ENCODE assay signal across 8 cellular contexts in genomic region chr9:127397722-127398647, GRCh38. TPM values are rescaled to one million over a fixed set of nuclear protein-coding genes. Genes with fewer than 3 reads are reported as not detected.
A peak's percentile ranks its signal among the peaks of the same experiment; 100 is the strongest.
DNase-seq lines count a peak whose midpoint lies in the region; ATAC-seq and TF ChIP-seq lines count a peak whose summit lies in the region.

No MANE protein-coding gene starts in this region.

- peak overlapping the region; percentile 67 for H3K9ac ChIP-seq in parathyroid adenoma

- H3K27ac Mint-ChIP-seq in activated T-helper 1 cell treated with anti-CD3 and anti-CD28 coated beads, Interleukin-12 subunit alpha, Interleukin-12 subunit beta, Interleukin-2, Interleukin-4 antibody, amounts not matched to agents 30 ng/mL and 10 ng/mL and 1 ng/mL, durations not matched to agents 14 hours and 24 hours and 36 hours, result no peak overlapping the region

- H3K27me3 Mint-ChIP-seq in activated T-helper 1 cell treated with anti-CD3 and anti-CD28 coated beads, Interleukin-12 subunit alpha, Interleukin-12 subunit beta, Interleukin-2, Interleukin-4 antibody, amounts not matched to agents 30 ng/mL and 10 ng/mL and 1 ng/mL, durations not matched to agents 14 hours and 24 hours and 36 hours (ENCODE audit: insufficient read depth), result peaks cover 46% of the 10 kb centered on the region

- no peak for ATAC-seq in GM21825 (IDR thresholded peaks at IDR 0.05; ENCODE audit: unreplicated experiment)

- DNase-seq in GM12864 (ENCODE audit: low read depth), result no peak
- peak; percentile 29 for DNase-seq in NCI-H1092 treated with DMSO at 0.1 percent for 48 hours (lab: John Stamatoyannopoulos, UW)
- DNase-seq in activated T-helper 1 cell treated with anti-CD3 and anti-CD28 coated beads, Interleukin-12 subunit alpha, Interleukin-12 subunit beta, Interleukin-2, Interleukin-4 antibody, amounts not matched to agents 30 ng/mL and 10 ng/mL and 1 ng/mL, durations not matched to agents 14 hours and 24 hours and 36 hours (ENCODE audit: low spot score), result no peak
- peak; percentile 74 for DNase-seq in cardiac septum (ENCODE audit: low spot score)
- DNase-seq in NCI-H128 (lab: John Stamatoyannopoulos, UW; ENCODE audit: unreplicated experiment), result no peak
- DNase-seq in cerebellum (ENCODE audit: low spot score), result no peak

- no peaks in the 10 kb centered on the region for H3K36me3 Mint-ChIP-seq in activated T-helper 1 cell treated with anti-CD3 and anti-CD28 coated beads, Interleukin-12 subunit alpha, Interleukin-12 subunit beta, Interleukin-2, Interleukin-4 antibody, amounts not matched to agents 30 ng/mL and 10 ng/mL and 1 ng/mL, durations not matched to agents 14 hours and 24 hours and 36 hours (ENCODE audit: low read depth)

- no peaks in the 10 kb centered on the region for H3K9me3 ChIP-seq in parathyroid adenoma (ENCODE audit: control insufficient read depth, low read length)

- TF ChIP-seq CTCF in GM12864 (IDR thresholded peaks at IDR 0.05; ENCODE audit: low read depth, low read length, missing control alignments) (peak; percentile 62), parathyroid adenoma (IDR thresholded peaks at IDR 0.05) (peak; percentile 17)

- intact Hi-C loops in activated T-helper 1 cell treated with anti-CD3 and anti-CD28 coated beads, Interleukin-12 subunit alpha, Interleukin-12 subunit beta, Interleukin-2, Interleukin-4 antibody, amounts not matched to agents 30 ng/mL and 10 ng/mL and 1 ng/mL, durations not matched to agents 14 hours and 24 hours and 36 hours (cut with micrococcal nuclease), result loop anchor here (1.0 to 10.0 kb wide), 4 partner anchors 174 to 486 kb away; partner anchors contain the start of gene RALGPS1
- intact Hi-C loops in cardiac septum (cut with DNase I), result loop anchor here (5.0 kb wide), 1 partner anchor 176 kb away; no protein-coding TSS in a partner anchor

- peaks cover 3% of the 10 kb centered on the region for H3K79me2 ChIP-seq in parathyroid adenoma

- peak overlapping the region; percentile 67 for H3K4me3 ChIP-seq in GM12864 (ENCODE audit: low read depth, low read length)
- H3K4me3 ChIP-seq in parathyroid adenoma (ENCODE audit: low read depth, low read length), result peak overlapping the region; percentile 55

- no peaks in the 10 kb centered on the region for H3K27me3 ChIP-seq in parathyroid adenoma (ENCODE audit: control insufficient read depth, insufficient read depth, low read length)

- peaks cover 18% of the 10 kb centered on the region for H3K4me1 Mint-ChIP-seq in activated T-helper 1 cell treated with anti-CD3 and anti-CD28 coated beads, Interleukin-12 subunit alpha, Interleukin-12 subunit beta, Interleukin-2, Interleukin-4 antibody, amounts not matched to agents 30 ng/mL and 10 ng/mL and 1 ng/mL, durations not matched to agents 14 hours and 24 hours and 36 hours (ENCODE audit: low read depth)

- H3K4me3 Mint-ChIP-seq in activated T-helper 1 cell treated with anti-CD3 and anti-CD28 coated beads, Interleukin-12 subunit alpha, Interleukin-12 subunit beta, Interleukin-2, Interleukin-4 antibody, amounts not matched to agents 30 ng/mL and 10 ng/mL and 1 ng/mL, durations not matched to agents 14 hours and 24 hours and 36 hours, result peak overlapping the region; percentile 79

- no peaks in the 10 kb centered on the region for H3K4me1 ChIP-seq in parathyroid adenoma

- H3K9me3 Mint-ChIP-seq in activated T-helper 1 cell treated with anti-CD3 and anti-CD28 coated beads, Interleukin-12 subunit alpha, Interleukin-12 subunit beta, Interleukin-2, Interleukin-4 antibody, amounts not matched to agents 30 ng/mL and 10 ng/mL and 1 ng/mL, durations not matched to agents 14 hours and 24 hours and 36 hours, result no peaks in the 10 kb centered on the region

- H3K27ac ChIP-seq in parathyroid adenoma, result no peak overlapping the region

- H3K36me3 ChIP-seq in parathyroid adenoma (ENCODE audit: control insufficient read depth, insufficient read depth, low read length), result no peaks in the 10 kb centered on the region

- H2AFZ ChIP-seq in parathyroid adenoma, result peak overlapping the region; percentile 72

- peak overlapping the region; percentile 73 for H3K4me2 ChIP-seq in parathyroid adenoma (ENCODE audit: low read length)

RNA-seq across cellular contexts. Expression of gene SLC2A8, which starts 1.0 kb away (rescaled TPM):
- 10.4 and 11.6 TPM in 2 replicates for total RNA-seq in activated T-helper 1 cell treated with anti-CD3 and anti-CD28 coated beads, Interleukin-12 subunit alpha, Interleukin-12 subunit beta, Interleukin-2, Interleukin-4 antibody, amounts not matched to agents 30 ng/mL and 10 ng/mL and 1 ng/mL, durations not matched to agents 14 hours and 24 hours and 36 hours
- total RNA-seq in cardiac septum, result 14.5 TPM
- total RNA-seq in cerebellum, result 21.3 TPM

RNA-seq across cellular contexts. Expression of gene ZNF79, which starts 26.2 kb away (rescaled TPM):
- total RNA-seq in activated T-helper 1 cell treated with anti-CD3 and anti-CD28 coated beads, Interleukin-12 subunit alpha, Interleukin-12 subunit beta, Interleukin-2, Interleukin-4 antibody, amounts not matched to agents 30 ng/mL and 10 ng/mL and 1 ng/mL, durations not matched to agents 14 hours and 24 hours and 36 hours, result 21.7 and 23.1 TPM in 2 replicates
- total RNA-seq in cardiac septum (5.5 TPM), cerebellum (11.9 TPM)

RNA-seq across cellular contexts. Expression of gene RPL12, which starts 53.2 kb away (rescaled TPM):
- total RNA-seq in activated T-helper 1 cell treated with anti-CD3 and anti-CD28 coated beads, Interleukin-12 subunit alpha, Interleukin-12 subunit beta, Interleukin-2, Interleukin-4 antibody, amounts not matched to agents 30 ng/mL and 10 ng/mL and 1 ng/mL, durations not matched to agents 14 hours and 24 hours and 36 hours, result 1,157 and 1,162 TPM in 2 replicates
- 407 TPM for total RNA-seq in cardiac septum
- 349 TPM for total RNA-seq in cerebellum

RNA-seq across cellular contexts. Expression of gene LRSAM1, which starts 53.3 kb away (rescaled TPM):
- total RNA-seq in activated T-helper 1 cell treated with anti-CD3 and anti-CD28 coated beads, Interleukin-12 subunit alpha, Interleukin-12 subunit beta, Interleukin-2, Interleukin-4 antibody, amounts not matched to agents 30 ng/mL and 10 ng/mL and 1 ng/mL, durations not matched to agents 14 hours and 24 hours and 36 hours, result 23.8 and 25.8 TPM in 2 replicates
- total RNA-seq in cardiac septum (24.4 TPM), cerebellum (22.0 TPM)

Comparison
In these comparisons a context has a peak if more than half of its experiments do, and no peak if none do; other contexts are left out.
1. DNase-seq: peak in NCI-H1092 treated with DMSO at 0.1 percent for 48 hours (single experiment) and cardiac septum (single experiment); none in GM12864 (single experiment), activated T-helper 1 cell treated with anti-CD3 and anti-CD28 coated beads, Interleukin-12 subunit alpha, Interleukin-12 subunit beta, Interleukin-2, Interleukin-4 antibody, amounts not matched to agents 30 ng/mL and 10 ng/mL and 1 ng/mL, durations not matched to agents 14 hours and 24 hours and 36 hours (single experiment), NCI-H128 (single experiment) and cerebellum (single experiment).